ENCODE assay signal across 17 cellular contexts in the genomic region with DNA sequence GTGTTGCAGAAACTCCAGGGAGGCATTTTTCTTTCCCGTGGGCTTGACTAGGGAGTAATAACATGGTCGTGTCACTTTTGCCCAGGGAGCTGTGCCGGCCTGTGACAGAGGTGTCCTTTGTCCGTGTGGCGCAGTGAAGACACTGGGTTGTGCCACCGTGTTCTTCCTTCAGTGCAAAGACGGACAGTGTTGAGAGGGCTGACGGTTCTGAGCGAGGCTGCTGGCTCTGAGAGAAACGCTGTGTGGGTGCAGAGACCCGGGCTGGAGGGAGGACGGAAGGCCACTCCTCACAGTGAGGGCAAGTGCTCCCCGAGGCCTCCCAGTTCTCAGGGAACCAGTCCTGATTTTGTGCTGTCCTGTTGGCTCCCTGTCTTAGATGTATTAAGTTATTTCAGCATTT.
"Had no signal": no experiment of that assay in that cellular context is flagged by ENCODE, and none has a peak within 500 bp of the region (broad histone marks: within the 10 kb centered on the region; RNA-seq: fewer than 3 reads in every experiment).

No MANE protein-coding gene starts in this region.

- H3K27ac ChIP-seq: hepatocyte, left ventricle myocardium inferior, spleen, thyroid gland, WERI-Rb-1 had no signal

- H3K9me3 ChIP-seq: left ventricle myocardium inferior, spleen, thyroid gland had no signal

- H3K4me1 ChIP-seq: left ventricle myocardium inferior had no signal

- H3K27me3 ChIP-seq: hepatocyte, spleen, thyroid gland had no signal

- H3K4me2 ChIP-seq: hepatocyte had no signal

- H3K4me3 ChIP-seq: hepatocyte, left ventricle myocardium inferior, spleen, thyroid gland had no signal

- DNase-seq: activated CD4-positive, alpha-beta T cell treated with anti-CD3 and anti-CD28 coated beads for 1 hour; activated CD4-positive, alpha-beta T cell treated with anti-CD3 and anti-CD28 coated beads, Interleukin-2, amount 50 U/mL, for 1 hour; activated CD8-positive, alpha-beta T cell treated with anti-CD3 and anti-CD28 coated beads, Interleukin-2, amount 10 ng/mL, durations not matched to agents 7 days and 5 days; activated naive CD4-positive, alpha-beta T cell; activated naive CD8-positive, alpha-beta T cell treated with anti-CD3 and anti-CD28 coated beads for 36 hours; cortex of kidney; foreskin fibroblast; left ventricle myocardium inferior; retina; spleen; stimulated activated CD4-positive, alpha-beta T cell treated with anti-CD3 and anti-CD28 coated beads, Interleukin-4, amount 100 ng/mL, for 24 hours; stimulated activated naive CD8-positive, alpha-beta T cell treated with anti-CD3 and anti-CD28 coated beads, Interleukin-15, Interleukin-2, amounts not matched to agents 100 U/mL and 50 U/mL, for 24 hours; T-cell; thyroid gland; WERI-Rb-1 had no signal

- ATAC-seq: activated CD8-positive, alpha-beta T cell treated with anti-CD3 and anti-CD28 coated beads, Interleukin-2, amount 10 ng/mL, durations not matched to agents 7 days and 5 days; SK-N-SH treated with all-trans-retinoic acid at 6 μM for 48 hours; stimulated activated naive CD8-positive, alpha-beta T cell treated with anti-CD3 and anti-CD28 coated beads, Interleukin-15, Interleukin-2, amounts not matched to agents 100 U/mL and 50 U/mL, for 24 hours; T-cell had no signal
